18 cellular contexts compared by ENCODE assay signal in genomic region chr18:22900558-22901183, GRCh38. TPM values are rescaled to one million over a fixed set of nuclear protein-coding genes. Genes with fewer than 3 reads are reported as not detected.
DNase-seq lines count a peak whose midpoint lies in the region; ATAC-seq and TF ChIP-seq lines count a peak whose summit lies in the region.
"Had no signal": no experiment of that assay in that cellular context is flagged by ENCODE, and none has a peak within 500 bp of the region (broad histone marks: within the 10 kb centered on the region; RNA-seq: fewer than 3 reads in every experiment).

No MANE protein-coding gene starts in this region.

- intact Hi-C loops in body of pancreas (cut with DNase I), result no loop called here

- ATAC-seq in body of pancreas (peak; percentile 81), GM21576 (IDR thresholded peaks at IDR 0.05; ENCODE audit: unreplicated experiment) (no peak), HG02938 (IDR thresholded peaks at IDR 0.05; ENCODE audit: unreplicated experiment) (no peak)
- ATAC-seq: mucosa of descending colon had no signal

- H3K9me3 ChIP-seq in body of pancreas, result no peaks in the 10 kb centered on the region
- H3K9me3 ChIP-seq: mucosa of descending colon, ovary had no signal

- peaks cover 23% of the 10 kb centered on the region for H3K4me1 ChIP-seq in body of pancreas

- H3K4me3 ChIP-seq in body of pancreas, result no peak overlapping the region
- H3K4me3 ChIP-seq: coronary artery, mucosa of descending colon, ovary had no signal

- TF ChIP-seq CTCF in body of pancreas (IDR thresholded peaks at IDR 0.05), result no peak

- WGBS in body of pancreas, 2 donors, result 25 to 29% methylated on average over 3 to 5 of the region's 5 CpGs

- no peaks in the 10 kb centered on the region for H3K36me3 ChIP-seq in body of pancreas (replicated peaks in 1 of 2; ENCODE audit: insufficient read depth in 1 of 2, low read depth in 2 of 2)
- H3K36me3 ChIP-seq: ovary had no signal

- peak overlapping the region in 2 of 4 donors; percentile 24 to 30 for H3K27ac ChIP-seq in body of pancreas
- H3K27ac ChIP-seq: coronary artery, epithelial cell of prostate, ovary had no signal

- DNase-seq in AG20443 (ENCODE audit: low spot score) (peak; percentile 45), NCI-H1092 treated with DMSO at 0.1 percent for 48 hours (lab: John Stamatoyannopoulos, UW) (peak; percentile 85), body of pancreas (peak; percentile 65 to 83 (median 72)), medulla oblongata (ENCODE audit: extremely low spot score) (peak; percentile 12), KG1 (lab: John Stamatoyannopoulos, UW) (no peak), HCEC 1CT (no peak)
- DNase-seq: activated B cell treated with CpG ODN at 0.5 μM for 24 hours; activated effector memory CD4-positive, alpha-beta T cell treated with anti-CD3 and anti-CD28 coated beads, Interleukin-2, amount 50 U/mL, for 16 hours; AML-193; kidney glomerular epithelial cell; NCI-H2171 treated with DMSO at 0.1 percent for 48 hours; NK-92 treated with Interleukin-12 subunit alpha and Interleukin-12 subunit beta, amount 100 ng/mL, for 24 hours; ovary had no signal

- no peaks in the 10 kb centered on the region for H3K27me3 ChIP-seq in body of pancreas
- H3K27me3 ChIP-seq: ovary had no signal

- no peak for TF ChIP-seq POLR2A in body of pancreas (IDR thresholded peaks at IDR 0.05)

RNA-seq across cellular contexts. Expression of gene RBBP8, which starts 32.5 kb away (rescaled TPM):
- total RNA-seq in body of pancreas, result 10 to 100 TPM; 30.9 to 32.6 TPM

Comparison
In these comparisons a context has a peak if more than half of its experiments do, and no peak if none do; other contexts are left out.
1. DNase-seq: peak in AG20443 (single experiment), NCI-H1092 treated with DMSO at 0.1 percent for 48 hours (single experiment), body of pancreas (4 of 4) and medulla oblongata (single experiment); none in KG1 (single experiment) and HCEC 1CT (single experiment).